In the genomic region with DNA sequence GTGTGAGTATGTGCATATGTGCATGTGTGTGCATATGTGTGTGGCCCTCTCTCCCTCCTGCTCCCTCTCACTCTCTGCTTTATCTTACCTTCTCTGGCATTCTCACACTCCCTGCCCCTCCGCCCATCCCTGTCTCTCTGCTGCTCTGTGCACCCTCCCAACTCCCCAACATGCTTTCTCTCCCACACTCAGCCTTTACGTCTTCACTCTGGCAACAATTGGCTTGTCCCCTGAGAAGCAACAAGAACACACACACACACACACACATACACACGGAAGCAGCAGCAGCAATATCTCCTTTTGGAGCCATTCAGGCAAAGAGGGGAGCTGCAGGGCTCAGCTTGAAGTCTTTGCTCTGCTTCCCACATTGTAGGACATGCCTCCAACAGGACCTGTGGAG, we compare ENCODE assay signal across 1 cellular context.
TF ChIP-seq lines count a peak whose summit lies in the region.

No MANE protein-coding gene starts in this region.

TF ChIP-seq in H1, 55 proteins besides CTCF, POLR2A, EP300 and RAD21 (continued from another document):
- no peak for TF ChIP-seq ATF3 (IDR thresholded peaks at IDR 0.05; ENCODE audit: insufficient read depth, low read depth, low read length)
- no peak for TF ChIP-seq SRF (IDR thresholded peaks at IDR 0.05; ENCODE audit: low read depth, low read length)
- no peak for TF ChIP-seq GABPA (IDR thresholded peaks at IDR 0.05; ENCODE audit: borderline replicate concordance, insufficient read depth, low read length)
- TF ChIP-seq HDAC6 (IDR thresholded peaks at IDR 0.05; ENCODE audit: low read depth, low read length), result no peak
- no peak for TF ChIP-seq SP2 (IDR thresholded peaks at IDR 0.05; ENCODE audit: low read length)
